ENCODE assay signal across 29 cellular contexts in genomic region chr3:148254402-148254801, GRCh38.
"Had no signal": no experiment of that assay in that cellular context is flagged by ENCODE, and none has a peak within 500 bp of the region (broad histone marks: within the 10 kb centered on the region; RNA-seq: fewer than 3 reads in every experiment).

No MANE protein-coding gene starts in this region.

- H3K27me3 Mint-ChIP-seq: stimulated activated memory B cell treated with anti-CD40 and anti-IgM and Interleukin-4, amounts not matched to agents 10 μg/mL and 1 μg/mL and 100 μg/mL, for 72 hours; stimulated activated naive B cell treated with anti-CD40 and anti-IgM and Interleukin-4, amounts not matched to agents 10 μg/mL and 1 μg/mL and 100 μg/mL, for 72 hours; stimulated activated naive CD8-positive, alpha-beta T cell treated with anti-CD3 and anti-CD28 coated beads, Interleukin-15, amount 100 ng/mL, for 72 hours; stimulated activated naive CD8-positive, alpha-beta T cell treated with anti-CD3 and anti-CD28 coated beads, Interleukin-15, Interleukin-2, amounts not matched to agents 100 ng/mL and 50 ng/mL, for 24 hours; type B pancreatic cell had no signal

- FAIRE-seq: urothelium cell line had no signal

- H3K4me1 Mint-ChIP-seq: stimulated activated effector memory CD8-positive, alpha-beta T cell treated with anti-CD3 and anti-CD28 coated beads, Interleukin-12 subunit alpha, Interleukin-12 subunit beta, amount 100 ng/mL, for 72 hours; stimulated activated memory B cell treated with anti-CD40 and anti-IgM and Interleukin-4, amounts not matched to agents 10 μg/mL and 1 μg/mL and 100 μg/mL, for 72 hours; stimulated activated naive B cell treated with anti-CD40 and anti-IgM and Interleukin-4, amounts not matched to agents 10 μg/mL and 1 μg/mL and 100 μg/mL, for 72 hours; stimulated activated naive CD8-positive, alpha-beta T cell treated with anti-CD3 and anti-CD28 coated beads, Interleukin-15, amount 100 ng/mL, for 72 hours had no signal

- ATAC-seq: stimulated activated effector memory CD8-positive, alpha-beta T cell treated with anti-CD3 and anti-CD28 coated beads, Interleukin-12 subunit alpha, Interleukin-12 subunit beta, amount 100 ng/mL, for 72 hours; stimulated activated memory B cell treated with anti-CD40 and anti-IgM and Interleukin-4, amounts not matched to agents 10 μg/mL and 1 μg/mL and 100 μg/mL, for 72 hours; stimulated activated naive B cell treated with anti-CD40 and anti-IgM and Interleukin-4, amounts not matched to agents 10 μg/mL and 1 μg/mL and 100 μg/mL, for 72 hours; stimulated activated naive CD8-positive, alpha-beta T cell treated with anti-CD3 and anti-CD28 coated beads, Interleukin-15, amount 100 ng/mL, for 72 hours; stimulated activated naive CD8-positive, alpha-beta T cell treated with anti-CD3 and anti-CD28 coated beads, Interleukin-15, Interleukin-2, amounts not matched to agents 100 U/mL and 50 U/mL, for 24 hours; upper lobe of right lung had no signal

- H3K9me3 ChIP-seq: stomach, suprapubic skin, testis, thoracic aorta, thyroid gland, tibial artery, tibial nerve, transverse colon, upper lobe of left lung, upper lobe of right lung, uterus, vagina had no signal

- H3K27me3 ChIP-seq: suprapubic skin, testis, thyroid gland, tibial artery, tibial nerve, transverse colon, upper lobe of left lung, upper lobe of right lung, uterus, vagina had no signal

- DNase-seq: stimulated activated CD4-positive, alpha-beta T cell treated with anti-CD3 and anti-CD28 coated beads, Interleukin-2, amount 100 ng/mL, for 48 hours; stimulated activated CD4-positive, alpha-beta T cell treated with anti-CD3 and anti-CD28 coated beads, Interleukin-4, amount 100 ng/mL, for 1 hour; stimulated activated CD4-positive, alpha-beta T cell treated with anti-CD3 and anti-CD28 coated beads, Interleukin-4, amount 100 ng/mL, for 24 hours; stimulated activated CD4-positive, alpha-beta T cell treated with anti-CD3 and anti-CD28 coated beads, Interleukin-4, amount 100 ng/mL, for 4 hours; stimulated activated CD8-positive, alpha-beta memory T cell treated with anti-CD3 and anti-CD28 coated beads, Interleukin-4, amount 100 ng/mL, for 48 hours; stimulated activated naive B cell treated with anti-CD40 and anti-IgM and Interleukin-4, amounts not matched to agents 10 μg/mL and 1 μg/mL and 100 μg/mL, for 72 hours; stimulated activated naive CD4-positive, alpha-beta T cell; stimulated activated naive CD4-positive, alpha-beta T cell treated with Interleukin-2 at 50 U/mL for 16 hours; stimulated activated naive CD8-positive, alpha-beta T cell treated with anti-CD3 and anti-CD28 coated beads, Interleukin-15, amount 100 ng/mL, for 72 hours; stimulated activated naive CD8-positive, alpha-beta T cell treated with anti-CD3 and anti-CD28 coated beads, Interleukin-15, Interleukin-2, amounts not matched to agents 100 U/mL and 50 U/mL, for 24 hours; stomach; substantia nigra; testis; thyroid gland; tibial artery; transverse colon; trophoblast cell; upper lobe of left lung; upper lobe of right lung; uterus had no signal

- H3K4me1 ChIP-seq: stomach, suprapubic skin, testis, thyroid gland, tibial artery, tibial nerve, transverse colon, upper lobe of left lung, upper lobe of right lung, uterus, vagina had no signal

- H3K36me3 ChIP-seq: stomach, suprapubic skin, thoracic aorta, thyroid gland, tibial artery, tibial nerve, transverse colon, upper lobe of left lung, upper lobe of right lung, uterus, vagina had no signal

- H3K4me3 ChIP-seq: stomach, suprapubic skin, testis, thoracic aorta, thyroid gland, tibial artery, tibial nerve, transverse colon, upper lobe of left lung, upper lobe of right lung, uterus, vagina had no signal

- H3K27ac ChIP-seq: stomach, suprapubic skin, testis, thoracic aorta, thyroid gland, tibial artery, tibial nerve, transverse colon, upper lobe of left lung, upper lobe of right lung, uterus, vagina had no signal

- H3K36me3 Mint-ChIP-seq: stimulated activated effector memory CD8-positive, alpha-beta T cell treated with anti-CD3 and anti-CD28 coated beads, Interleukin-12 subunit alpha, Interleukin-12 subunit beta, amount 100 ng/mL, for 72 hours; stimulated activated memory B cell treated with anti-CD40 and anti-IgM and Interleukin-4, amounts not matched to agents 10 μg/mL and 1 μg/mL and 100 μg/mL, for 72 hours; stimulated activated naive B cell treated with anti-CD40 and anti-IgM and Interleukin-4, amounts not matched to agents 10 μg/mL and 1 μg/mL and 100 μg/mL, for 72 hours; type B pancreatic cell had no signal

- H3K4me3 Mint-ChIP-seq: stimulated activated effector memory CD8-positive, alpha-beta T cell treated with anti-CD3 and anti-CD28 coated beads, Interleukin-12 subunit alpha, Interleukin-12 subunit beta, amount 100 ng/mL, for 72 hours; stimulated activated memory B cell treated with anti-CD40 and anti-IgM and Interleukin-4, amounts not matched to agents 10 μg/mL and 1 μg/mL and 100 μg/mL, for 72 hours; stimulated activated naive B cell treated with anti-CD40 and anti-IgM and Interleukin-4, amounts not matched to agents 10 μg/mL and 1 μg/mL and 100 μg/mL, for 72 hours; stimulated activated naive CD8-positive, alpha-beta T cell treated with anti-CD3 and anti-CD28 coated beads, Interleukin-15, amount 100 ng/mL, for 72 hours; stimulated activated naive CD8-positive, alpha-beta T cell treated with anti-CD3 and anti-CD28 coated beads, Interleukin-15, Interleukin-2, amounts not matched to agents 100 ng/mL and 50 ng/mL, for 24 hours; type B pancreatic cell had no signal

- H3K27ac Mint-ChIP-seq: stimulated activated effector memory CD8-positive, alpha-beta T cell treated with anti-CD3 and anti-CD28 coated beads, Interleukin-12 subunit alpha, Interleukin-12 subunit beta, amount 100 ng/mL, for 72 hours; stimulated activated memory B cell treated with anti-CD40 and anti-IgM and Interleukin-4, amounts not matched to agents 10 μg/mL and 1 μg/mL and 100 μg/mL, for 72 hours; stimulated activated naive B cell treated with anti-CD40 and anti-IgM and Interleukin-4, amounts not matched to agents 10 μg/mL and 1 μg/mL and 100 μg/mL, for 72 hours; stimulated activated naive CD8-positive, alpha-beta T cell treated with anti-CD3 and anti-CD28 coated beads, Interleukin-15, amount 100 ng/mL, for 72 hours; stimulated activated naive CD8-positive, alpha-beta T cell treated with anti-CD3 and anti-CD28 coated beads, Interleukin-15, Interleukin-2, amounts not matched to agents 100 ng/mL and 50 ng/mL, for 24 hours; type B pancreatic cell had no signal
